Comparison of ENCODE assay signal across 18 cellular contexts in genomic region chr19:48772503-48772953, GRCh38. TPM values are rescaled to one million over a fixed set of nuclear protein-coding genes. Genes with fewer than 3 reads are reported as not detected.
DNase-seq lines count a peak whose midpoint lies in the region; ATAC-seq, FAIRE-seq and TF ChIP-seq lines count a peak whose summit lies in the region.
"Had no signal": no experiment of that assay in that cellular context is flagged by ENCODE, and none has a peak within 500 bp of the region (broad histone marks: within the 10 kb centered on the region; RNA-seq: fewer than 3 reads in every experiment).

No MANE protein-coding gene starts in this region.

- no peak for TF ChIP-seq RAD21 in K562 (CRISPR knock-in tag; conservative IDR thresholded peaks at IDR 0.05 in 1 of 2, IDR thresholded peaks at IDR 0.05 in 1 of 2)

- peaks cover 0 to 10% of the 10 kb centered on the region in 2 experiments; a peak in 3 of 5 replicates for H3K4me1 ChIP-seq in K562 (replicated peaks in 1 of 2; ENCODE audit: control insufficient read depth in 2 of 2, insufficient read depth in 2 of 2, low read length in 2 of 2)
- peaks cover 19% of the 10 kb centered on the region for H3K4me1 ChIP-seq in left ventricle myocardium inferior
- no peaks in the 10 kb centered on the region for H3K4me1 ChIP-seq in sigmoid colon

- H3K27ac ChIP-seq in K562 (ENCODE audit: extremely low read depth, low read depth, low read length) (no peak overlapping the region), left ventricle myocardium inferior (replicated peaks) (peak overlapping the region; percentile 79), sigmoid colon (no peak overlapping the region)
- H3K27ac ChIP-seq: BLaER1 treated with 17β-estradiol and CSF1 and Interleukin-3, amounts not matched to agents 10 nM and 100 nM; SJCRH30 had no signal

- FAIRE-seq in K562 (lab: Jason Lieb, UNC), result no peak
- FAIRE-seq: GM12891 had no signal

- TF ChIP-seq POLR2A in K562 (conservative IDR thresholded peaks at IDR 0.05) (no peak), sigmoid colon (IDR thresholded peaks at IDR 0.05) (no peak)

- CTCF ChIA-PET in K562 (lab: Yijun Ruan, JAX; ENCODE audit: low intra/inter-chr PET ratio), result no interaction called here

- no peaks in the 10 kb centered on the region for H4K20me1 ChIP-seq in K562 (replicated peaks; ENCODE audit: control insufficient read depth, insufficient read depth, low read length)
- H4K20me1 ChIP-seq: BLaER1 treated with 17β-estradiol and CSF1 and Interleukin-3, amounts not matched to agents 10 nM and 100 nM had no signal

- H2AFZ ChIP-seq in K562 (ENCODE audit: low read depth, low read length), result no peak overlapping the region

- no peaks in the 10 kb centered on the region for H3K9me1 ChIP-seq in K562 (ENCODE audit: control insufficient read depth, insufficient read depth, low read length)

- no peak overlapping the region for H3K4me2 ChIP-seq in K562 (ENCODE audit: insufficient read depth, low read length)

- no peaks in the 10 kb centered on the region for H3K9me3 Mint-ChIP-seq in type B pancreatic cell
- H3K9me3 Mint-ChIP-seq: activated CD4-positive, alpha-beta T cell treated with anti-CD3 and anti-CD28 coated beads, Interleukin-2, amount 10 ng/mL, durations not matched to agents 7 days and 5 days; activated T-cell treated with anti-CD3 and anti-CD28 coated beads, Interleukin-2, amount 50 U/mL, for 4 hours; dendritic cell treated with granulocyte-macrophage colony-stimulating factor and Interleukin-4, amounts not matched to agents 40 ng/mL and 50 ng/mL, for 4 days; HFFc6 had no signal

- H3K27ac Mint-ChIP-seq in type B pancreatic cell, result no peak overlapping the region
- H3K27ac Mint-ChIP-seq: activated CD4-positive, alpha-beta T cell treated with anti-CD3 and anti-CD28 coated beads, Interleukin-2, amount 10 ng/mL, durations not matched to agents 7 days and 5 days; dendritic cell treated with granulocyte-macrophage colony-stimulating factor and Interleukin-4, amounts not matched to agents 40 ng/mL and 50 ng/mL, for 4 days; HFFc6 had no signal

- H3K36me3 ChIP-seq in K562 (ENCODE audit: control insufficient read depth, insufficient read depth, low read length) (no peaks in the 10 kb centered on the region), left ventricle myocardium inferior (no peaks in the 10 kb centered on the region), sigmoid colon (no peaks in the 10 kb centered on the region)
- H3K36me3 ChIP-seq: BLaER1 treated with 17β-estradiol and CSF1 and Interleukin-3, amounts not matched to agents 10 nM and 100 nM; MG63; SJCRH30 had no signal

- H3K36me3 Mint-ChIP-seq in type B pancreatic cell, result no peaks in the 10 kb centered on the region

- intact Hi-C loops in K562 (cut with micrococcal nuclease), result no loop called here
- intact Hi-C loops in left ventricle myocardium inferior (cut with micrococcal nuclease), result no loop called here
- intact Hi-C loops in sciatic nerve (cut with DNase I), result no loop called here
- intact Hi-C loops in sigmoid colon (cut with DNase I), result no loop called here

- BruUV-seq in K562 (replicated peaks; lab: Mats Ljungman, UMichigan), result no TSS peak

- H3K4me3 Mint-ChIP-seq in type B pancreatic cell, result no peak overlapping the region
- H3K4me3 Mint-ChIP-seq: activated CD4-positive, alpha-beta T cell treated with anti-CD3 and anti-CD28 coated beads, Interleukin-2, amount 10 ng/mL, durations not matched to agents 7 days and 5 days; activated T-cell treated with anti-CD3 and anti-CD28 coated beads, Interleukin-2, amount 50 U/mL, for 4 hours; dendritic cell treated with granulocyte-macrophage colony-stimulating factor and Interleukin-4, amounts not matched to agents 40 ng/mL and 50 ng/mL, for 4 days; HFFc6 had no signal

- TF ChIP-seq CTCF in K562 (IDR thresholded peaks at IDR 0.05 in 2 of 3, conservative IDR thresholded peaks at IDR 0.05 in 1 of 3; ENCODE audit: insufficient read depth in 2 of 3, low read depth in 1 of 3, low read length in 3 of 3) (no peak), left ventricle myocardium inferior (IDR thresholded peaks at IDR 0.05; ENCODE audit: borderline replicate concordance) (no peak), type B pancreatic cell (conservative IDR thresholded peaks at IDR 0.05) (no peak), sigmoid colon (IDR thresholded peaks at IDR 0.05) (no peak)

- no peak overlapping the region for H3K9ac ChIP-seq in K562 (ENCODE audit: insufficient read depth in 1 of 2, low read depth in 2 of 2, low read length in 2 of 2)
- H3K9ac ChIP-seq: BLaER1 treated with 17β-estradiol and CSF1 and Interleukin-3, amounts not matched to agents 10 nM and 100 nM had no signal

- no peaks in the 10 kb centered on the region for H3K27me3 ChIP-seq in K562 (ENCODE audit: control insufficient read depth in 2 of 2, insufficient read depth in 2 of 2, low read length in 2 of 2)
- H3K27me3 ChIP-seq in left ventricle myocardium inferior (ENCODE audit: low read depth), result no peaks in the 10 kb centered on the region
- H3K27me3 ChIP-seq in sigmoid colon, result peaks cover 0 to 3% (median 0%) of the 10 kb centered on the region in 3 donors
- H3K27me3 ChIP-seq: BLaER1 treated with 17β-estradiol and CSF1 and Interleukin-3, amounts not matched to agents 10 nM and 100 nM had no signal

- ATAC-seq in K562 (no peak), sciatic nerve (peak; percentile 28), GM21619 (IDR thresholded peaks at IDR 0.05; ENCODE audit: unreplicated experiment) (no peak)
- ATAC-seq: activated T-cell treated with anti-CD3 and anti-CD28 coated beads, Interleukin-2, amount 50 U/mL, for 4 hours had no signal

- H3K79me2 ChIP-seq in K562 (ENCODE audit: control insufficient read depth, insufficient read depth, low read length), result no peaks in the 10 kb centered on the region

- no peaks in the 10 kb centered on the region for H3K9me3 ChIP-seq in K562 (replicated peaks; ENCODE audit: control insufficient read depth, insufficient read depth, low read depth, low read length)
- H3K9me3 ChIP-seq in left ventricle myocardium inferior (replicated peaks), result no peaks in the 10 kb centered on the region
- no peaks in the 10 kb centered on the region for H3K9me3 ChIP-seq in sigmoid colon
- H3K9me3 ChIP-seq: BLaER1 treated with 17β-estradiol and CSF1 and Interleukin-3, amounts not matched to agents 10 nM and 100 nM; MG63; SJCRH30 had no signal

- no peak for TF ChIP-seq EP300 in K562 (IDR thresholded peaks at IDR 0.05; ENCODE audit: low read length)
- no peak for TF ChIP-seq EP300 in sigmoid colon (IDR thresholded peaks at IDR 0.05)

- peaks cover 8% of the 10 kb centered on the region for H3K4me1 Mint-ChIP-seq in type B pancreatic cell (ENCODE audit: unreplicated experiment)
- H3K4me1 Mint-ChIP-seq: activated CD4-positive, alpha-beta T cell treated with anti-CD3 and anti-CD28 coated beads, Interleukin-2, amount 10 ng/mL, durations not matched to agents 7 days and 5 days had no signal

- 75% methylated on average over 13 of the region's 13 CpGs for WGBS in K562 (ENCODE audit: insufficient coverage, low coverage, missing lambda C conversion rate)
- WGBS in sigmoid colon, 2 donors, result 38 to 78% methylated on average over 13 of the region's 13 CpGs

- in situ Hi-C loops in K562 (cut with MboI), result no loop called here

- DNase-seq in K562 (ENCODE audit: extremely low read depth in 1 of 4, low spot score in 3 of 4) (no peak), left ventricle myocardium inferior (no peak), sciatic nerve (ENCODE audit: low spot score) (no peak), type B pancreatic cell (ENCODE audit: extremely low spot score, unreplicated experiment) (no peak), sigmoid colon (no peak)
- DNase-seq: activated CD4-positive, alpha-beta T cell treated with anti-CD3 and anti-CD28 coated beads, Interleukin-2, amount 10 ng/mL, durations not matched to agents 7 days and 5 days; activated T-cell treated with anti-CD3 and anti-CD28 coated beads, Interleukin-2, amount 50 U/mL, for 4 hours; amniotic stem cell; HFFc6; MG63; SJCRH30; stimulated activated naive CD4-positive, alpha-beta T cell treated with Interleukin-2 at 50 U/mL for 16 hours; T1000 had no signal

- H3K4me3 ChIP-seq in K562 (no peak overlapping the region), left ventricle myocardium inferior (no peak overlapping the region), sigmoid colon (no peak overlapping the region)
- H3K4me3 ChIP-seq: BLaER1 treated with 17β-estradiol and CSF1 and Interleukin-3, amounts not matched to agents 10 nM and 100 nM; MG63; SJCRH30 had no signal

- peaks cover 7% of the 10 kb centered on the region for H3K27me3 Mint-ChIP-seq in type B pancreatic cell

- POLR2A ChIA-PET in K562 (lab: Yijun Ruan, JAX), result no interaction called here

RNA-seq across cellular contexts. Expression of gene FGF21, which starts 17.2 kb away (rescaled TPM):
- not detected in 2 replicates for total RNA-seq in K562 (2011; cell fraction: chromatin; rRNA removed; ENCODE audit: low replicate concordance)
- not detected in 2 replicates for total RNA-seq in K562 (2011; cell fraction: nucleolus; rRNA removed)
- not detected in 2 replicates for total RNA-seq in K562 (2011; cell fraction: nucleoplasm; rRNA removed)
- total RNA-seq in K562 (2014; rRNA removed) (0.33 and 0.77 TPM in 2 replicates), K562 (2014; rRNA removed; fragmentation: Illumina TruSeq; extraction: Trizol) (not detected in 2 replicates), K562 (2015; rRNA removed; fragmentation: Illumina TruSeq; extraction: Trizol) (not detected in 2 replicates), K562 (2021) (not detected in 2 replicates), left ventricle myocardium inferior (not detected), sciatic nerve (not detected), type B pancreatic cell (ENCODE audit: low replicate concordance) (not detected in 2 replicates), sigmoid colon (not detected)
- polyA plus RNA-seq in K562 (2011; rRNA removed) (not detected in 2 replicates), K562 (2014; fragmentation: Illumina TruSeq; extraction: Trizol) (0.09 TPM in 1 of 2 replicates, not detected in the other), K562 (2014; fragmentation: Nextera tagmentation; extraction: Ambion mirVana) (under 1 TPM in 1 of 2 experiments, not detected in 1; 0.04 TPM), K562 (2014; rRNA removed) (not detected in 2 replicates), sigmoid colon (not detected)
- polyA plus RNA-seq in K562 (2011; cell fraction: cytosol; rRNA removed), result not detected in 2 replicates
- polyA plus RNA-seq in K562 (2011; cell fraction: nucleus; rRNA removed), result not detected in 2 replicates
- polyA plus RNA-seq in K562 (2012), result 0.30 TPM in 1 of 2 replicates, not detected in the other
- not detected in 2 replicates for polyA minus RNA-seq in K562 (2011; rRNA and poly(A)+ RNA removed)
- polyA minus RNA-seq in K562 (2011; cell fraction: cytosol; rRNA and poly(A)+ RNA removed), result not detected in 2 replicates
- not detected in 2 replicates for polyA minus RNA-seq in K562 (2011; cell fraction: nucleus; rRNA and poly(A)+ RNA removed)
- total RNA-seq: activated CD4-positive, alpha-beta T cell treated with anti-CD3 and anti-CD28 coated beads, Interleukin-2, amount 10 ng/mL, durations not matched to agents 7 days and 5 days; activated T-cell treated with anti-CD3 and anti-CD28 coated beads, Interleukin-2, amount 50 U/mL, for 4 hours; HFFc6; pulmonary artery endothelial cell; SJCRH30 had no signal

RNA-seq across cellular contexts. Expression of gene FUT1, which starts 20.1 kb away (rescaled TPM):
- 53.2 and 80.3 TPM in 2 replicates for total RNA-seq in K562 (2011; cell fraction: chromatin; rRNA removed; ENCODE audit: low replicate concordance)
- total RNA-seq in K562 (2011; cell fraction: nucleolus; rRNA removed), result 51.5 and 67.9 TPM in 2 replicates
- 56.0 and 63.6 TPM in 2 replicates for total RNA-seq in K562 (2011; cell fraction: nucleoplasm; rRNA removed)
- 15.5 and 17.2 TPM in 2 replicates for total RNA-seq in K562 (2014; rRNA removed)
- 8.9 TPM in 2 replicates for total RNA-seq in K562 (2014; rRNA removed; fragmentation: Illumina TruSeq; extraction: Trizol)
- 5.0 TPM in 2 replicates for total RNA-seq in K562 (2015; rRNA removed; fragmentation: Illumina TruSeq; extraction: Trizol)
- total RNA-seq in K562 (2021), result 18.5 and 19.6 TPM in 2 replicates
- 3.2 and 5.0 TPM in 2 replicates for polyA plus RNA-seq in K562 (2011; rRNA removed)
- polyA plus RNA-seq in K562 (2011; cell fraction: cytosol; rRNA removed), result 2.2 and 4.8 TPM in 2 replicates
- polyA plus RNA-seq in K562 (2011; cell fraction: nucleus; rRNA removed), result 5.3 and 17.6 TPM in 2 replicates
- polyA plus RNA-seq in K562 (2012), result 4.8 and 9.2 TPM in 2 replicates
- 7.9 and 8.8 TPM in 2 replicates for polyA plus RNA-seq in K562 (2014; fragmentation: Illumina TruSeq; extraction: Trizol)
- polyA plus RNA-seq in K562 (2014; fragmentation: Nextera tagmentation; extraction: Ambion mirVana), result 1 to 10 TPM; 2.3 to 3.1 TPM
- 16.3 and 18.3 TPM in 2 replicates for polyA plus RNA-seq in K562 (2014; rRNA removed)
- polyA minus RNA-seq in K562 (2011; rRNA and poly(A)+ RNA removed), result 1.1 and 3.1 TPM in 2 replicates
- 1.4 and 4.4 TPM in 2 replicates for polyA minus RNA-seq in K562 (2011; cell fraction: cytosol; rRNA and poly(A)+ RNA removed)
- polyA minus RNA-seq in K562 (2011; cell fraction: nucleus; rRNA and poly(A)+ RNA removed), result 3.2 and 5.3 TPM in 2 replicates
- total RNA-seq in left ventricle myocardium inferior, result 1.8 TPM
- 3.6 TPM for total RNA-seq in sciatic nerve
- total RNA-seq in type B pancreatic cell (ENCODE audit: low replicate concordance), result 11.2 and 15.0 TPM in 2 replicates
- under 1 TPM in 3 of 4 donors, not detected in 1; 0.41 to 0.71 (median 0.49) TPM for total RNA-seq in sigmoid colon
- under 1 TPM in 2 of 3 donors, not detected in 1; under 0.01 to 0.80 TPM for polyA plus RNA-seq in sigmoid colon
- total RNA-seq: SJCRH30 had no signal

RNA-seq across cellular contexts. Expression of gene IZUMO1, which starts 25.8 kb away (rescaled TPM):
- total RNA-seq in K562 (2011; cell fraction: chromatin; rRNA removed; ENCODE audit: low replicate concordance), result 23.8 and 28.5 TPM in 2 replicates
- total RNA-seq in K562 (2011; cell fraction: nucleolus; rRNA removed), result 10.5 and 17.9 TPM in 2 replicates
- 18.7 and 19.0 TPM in 2 replicates for total RNA-seq in K562 (2011; cell fraction: nucleoplasm; rRNA removed)
- total RNA-seq in K562 (2014; rRNA removed), result 0.14 and 0.78 TPM in 2 replicates
- total RNA-seq in K562 (2014; rRNA removed; fragmentation: Illumina TruSeq; extraction: Trizol), result 0.61 and 1.3 TPM in 2 replicates
- 0.40 and 0.49 TPM in 2 replicates for total RNA-seq in K562 (2015; rRNA removed; fragmentation: Illumina TruSeq; extraction: Trizol)
- 2.1 and 2.2 TPM in 2 replicates for total RNA-seq in K562 (2021)
- polyA plus RNA-seq in K562 (2011; rRNA removed), result 0.54 and 0.57 TPM in 2 replicates
- 0.16 and 0.67 TPM in 2 replicates for polyA plus RNA-seq in K562 (2011; cell fraction: cytosol; rRNA removed)
- 3.1 and 3.5 TPM in 2 replicates for polyA plus RNA-seq in K562 (2011; cell fraction: nucleus; rRNA removed)
- polyA plus RNA-seq in K562 (2012), result 1.4 and 1.7 TPM in 2 replicates
- 0.29 and 1.1 TPM in 2 replicates for polyA plus RNA-seq in K562 (2014; fragmentation: Illumina TruSeq; extraction: Trizol)
- polyA plus RNA-seq in K562 (2014; fragmentation: Nextera tagmentation; extraction: Ambion mirVana), result under 1 TPM; 0.24 to 0.73 TPM
- polyA plus RNA-seq in K562 (2014; rRNA removed), result 0.39 and 1.2 TPM in 2 replicates
- 0.63 TPM in 1 of 2 replicates, not detected in the other for polyA minus RNA-seq in K562 (2011; rRNA and poly(A)+ RNA removed)
- polyA minus RNA-seq in K562 (2011; cell fraction: cytosol; rRNA and poly(A)+ RNA removed), result not detected in 2 replicates
- polyA minus RNA-seq in K562 (2011; cell fraction: nucleus; rRNA and poly(A)+ RNA removed), result 0.67 and 0.89 TPM in 2 replicates
- total RNA-seq in left ventricle myocardium inferior, result 0.60 TPM
- 0.27 TPM for total RNA-seq in sciatic nerve
- total RNA-seq in type B pancreatic cell (ENCODE audit: low replicate concordance), result 2.2 and 4.8 TPM in 2 replicates
- total RNA-seq in sigmoid colon, result not detected
- polyA plus RNA-seq in sigmoid colon, result 1 to 10 TPM in 1 of 3 donors, under 1 TPM in 1, not detected in 1; 0.15 to 1.8 TPM
- total RNA-seq: activated T-cell treated with anti-CD3 and anti-CD28 coated beads, Interleukin-2, amount 50 U/mL, for 4 hours; HFFc6; SJCRH30 had no signal

RNA-seq across cellular contexts. Expression of gene RASIP1, which starts 32.1 kb away (rescaled TPM):
- 10.4 and 13.7 TPM in 2 replicates for total RNA-seq in K562 (2011; cell fraction: chromatin; rRNA removed; ENCODE audit: low replicate concordance)
- 7.4 and 8.8 TPM in 2 replicates for total RNA-seq in K562 (2011; cell fraction: nucleolus; rRNA removed)
- total RNA-seq in K562 (2011; cell fraction: nucleoplasm; rRNA removed), result 10.0 and 11.1 TPM in 2 replicates
- 2.7 and 3.7 TPM in 2 replicates for total RNA-seq in K562 (2014; rRNA removed)
- total RNA-seq in K562 (2014; rRNA removed; fragmentation: Illumina TruSeq; extraction: Trizol), result 0.58 and 0.61 TPM in 2 replicates
- total RNA-seq in K562 (2015; rRNA removed; fragmentation: Illumina TruSeq; extraction: Trizol), result 1.4 and 1.7 TPM in 2 replicates
- total RNA-seq in K562 (2021), result 3.4 and 4.6 TPM in 2 replicates
- polyA plus RNA-seq in K562 (2011; rRNA removed), result 1.4 and 2.1 TPM in 2 replicates
- polyA plus RNA-seq in K562 (2011; cell fraction: cytosol; rRNA removed), result 2.3 and 3.3 TPM in 2 replicates
- polyA plus RNA-seq in K562 (2011; cell fraction: nucleus; rRNA removed), result 5.2 and 8.5 TPM in 2 replicates
- polyA plus RNA-seq in K562 (2012), result 3.2 and 5.2 TPM in 2 replicates
- 1.5 and 2.6 TPM in 2 replicates for polyA plus RNA-seq in K562 (2014; fragmentation: Illumina TruSeq; extraction: Trizol)
- polyA plus RNA-seq in K562 (2014; fragmentation: Nextera tagmentation; extraction: Ambion mirVana), result under 1 TPM; 0.20 to 0.24 TPM
- 4.7 and 6.1 TPM in 2 replicates for polyA plus RNA-seq in K562 (2014; rRNA removed)
- 1.1 and 1.6 TPM in 2 replicates for polyA minus RNA-seq in K562 (2011; rRNA and poly(A)+ RNA removed)
- polyA minus RNA-seq in K562 (2011; cell fraction: cytosol; rRNA and poly(A)+ RNA removed), result 1.0 and 4.6 TPM in 2 replicates
- 1.3 and 2.0 TPM in 2 replicates for polyA minus RNA-seq in K562 (2011; cell fraction: nucleus; rRNA and poly(A)+ RNA removed)
- total RNA-seq in left ventricle myocardium inferior, result 13.9 TPM
- 28.0 TPM for total RNA-seq in sciatic nerve
- 1.9 and 4.6 TPM in 2 replicates for total RNA-seq in type B pancreatic cell (ENCODE audit: low replicate concordance)
- 10 to 100 TPM in 2 of 4 donors, 1 to 10 TPM in 2; 4.9 to 11.4 (median 10.5) TPM for total RNA-seq in sigmoid colon
- 1 to 10 TPM in 2 of 3 donors, under 1 TPM in 1; 0.69 to 6.0 (median 5.0) TPM for polyA plus RNA-seq in sigmoid colon

RNA-seq across cellular contexts. Expression of gene BCAT2, which starts 38.3 kb away (rescaled TPM):
- 51.3 and 119 TPM in 2 replicates for total RNA-seq in K562 (2011; cell fraction: chromatin; rRNA removed; ENCODE audit: low replicate concordance)
- 57.0 and 58.4 TPM in 2 replicates for total RNA-seq in K562 (2011; cell fraction: nucleolus; rRNA removed)
- 47.7 and 57.1 TPM in 2 replicates for total RNA-seq in K562 (2011; cell fraction: nucleoplasm; rRNA removed)
- total RNA-seq in K562 (2014; rRNA removed) (57.8 and 69.7 TPM in 2 replicates), K562 (2014; rRNA removed; fragmentation: Illumina TruSeq; extraction: Trizol) (12.4 and 18.9 TPM in 2 replicates), K562 (2015; rRNA removed; fragmentation: Illumina TruSeq; extraction: Trizol) (31.4 and 32.6 TPM in 2 replicates), K562 (2021) (79.6 and 84.8 TPM in 2 replicates), left ventricle myocardium inferior (70.8 TPM), sciatic nerve (38.0 TPM), type B pancreatic cell (ENCODE audit: low replicate concordance) (52.8 and 73.3 TPM in 2 replicates), sigmoid colon (10 to 100 TPM; 29.8 to 46.7 (median 32.9) TPM)
- polyA plus RNA-seq in K562 (2011; rRNA removed) (29.7 and 54.4 TPM in 2 replicates), K562 (2014; fragmentation: Illumina TruSeq; extraction: Trizol) (53.9 and 68.4 TPM in 2 replicates), K562 (2014; fragmentation: Nextera tagmentation; extraction: Ambion mirVana) (10 to 100 TPM in 1 of 2 experiments, 1 to 10 TPM in 1; 3.4 to 17.0 TPM), K562 (2014; rRNA removed) (61.3 and 70.5 TPM in 2 replicates), sigmoid colon (10 to 100 TPM; 52.7 to 61.0 (median 54.1) TPM)
- polyA plus RNA-seq in K562 (2011; cell fraction: cytosol; rRNA removed), result 62.1 and 122 TPM in 2 replicates
- 58.1 and 87.7 TPM in 2 replicates for polyA plus RNA-seq in K562 (2011; cell fraction: nucleus; rRNA removed)
- 50.4 and 57.4 TPM in 2 replicates for polyA plus RNA-seq in K562 (2012)
- 19.9 and 22.6 TPM in 2 replicates for polyA minus RNA-seq in K562 (2011; rRNA and poly(A)+ RNA removed)
- polyA minus RNA-seq in K562 (2011; cell fraction: cytosol; rRNA and poly(A)+ RNA removed), result 31.7 and 42.9 TPM in 2 replicates
- 13.1 and 17.9 TPM in 2 replicates for polyA minus RNA-seq in K562 (2011; cell fraction: nucleus; rRNA and poly(A)+ RNA removed)
